ENCODE assay signal across 9 cellular contexts in the genomic region with DNA sequence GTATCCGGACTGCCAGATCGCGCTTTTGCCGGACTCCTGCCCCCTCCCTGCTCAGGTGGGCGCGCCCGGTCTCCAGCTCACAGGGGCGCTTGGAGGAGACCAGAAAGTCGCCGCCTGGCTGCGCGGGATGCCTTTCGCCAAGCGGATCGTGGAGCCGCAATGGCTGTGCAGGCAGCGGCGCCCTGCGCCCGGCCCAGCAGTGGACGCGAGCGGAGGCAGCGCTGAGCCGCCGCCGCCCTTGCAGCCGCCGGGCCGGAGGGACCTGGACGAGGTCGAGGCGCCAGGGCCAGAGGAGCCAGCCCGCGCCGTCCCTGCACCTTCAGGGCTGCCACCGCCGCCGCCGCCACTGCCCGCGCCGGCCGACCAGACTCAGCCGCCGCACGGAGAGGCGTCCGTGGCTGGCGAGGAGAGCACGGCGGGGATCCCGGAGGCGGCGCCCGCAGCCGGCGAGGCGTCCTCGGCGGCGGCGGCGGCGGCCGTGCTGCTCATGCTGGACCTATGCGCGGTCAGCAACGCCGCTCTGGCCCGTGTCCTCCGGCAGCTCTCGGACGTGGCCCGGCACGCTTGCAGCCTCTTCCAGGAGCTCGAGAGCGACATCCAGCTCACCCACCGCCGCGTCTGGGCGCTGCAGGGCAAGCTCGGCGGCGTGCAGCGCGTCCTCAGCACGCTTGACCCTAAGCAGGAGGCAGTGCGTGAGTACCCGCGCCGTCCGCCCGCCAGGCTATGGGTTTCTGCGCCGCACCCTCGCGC. TPM values are rescaled to one million over a fixed set of nuclear protein-coding genes. Genes with fewer than 3 reads are reported as not detected.
DNase-seq lines count a peak whose midpoint lies in the region; TF ChIP-seq lines count a peak whose summit lies in the region.
"Had no signal": no experiment of that assay in that cellular context is flagged by ENCODE, and none has a peak within 500 bp of the region (broad histone marks: within the 10 kb centered on the region; RNA-seq: fewer than 3 reads in every experiment).

No MANE protein-coding gene starts in this region.

- TF ChIP-seq CTCF in glutamatergic neuron (IDR thresholded peaks at IDR 0.05; ENCODE audit: partially characterized antibody, unreplicated experiment): no peak
- TF ChIP-seq CTCF in GM20000 (IDR thresholded peaks at IDR 0.05; ENCODE audit: extremely low read depth, missing control alignments): no peak

- in situ Hi-C loops in G401 (cut with HindIII; ENCODE audit: low sequenced_read_pairs): no loop called here

- peak overlapping the region; percentile 59 for H3K27ac ChIP-seq in rectal smooth muscle tissue (ENCODE audit: low read depth, low read length)

- H3K27me3 ChIP-seq in rectal smooth muscle tissue (ENCODE audit: control insufficient read depth, insufficient read depth, low read length): no peaks in the 10 kb centered on the region

- no peaks in the 10 kb centered on the region for H3K36me3 ChIP-seq in rectal smooth muscle tissue (ENCODE audit: control insufficient read depth, insufficient read depth, low read length)

- peaks cover 4% of the 10 kb centered on the region for H3K27me3 Mint-ChIP-seq in glutamatergic neuron (ENCODE audit: unreplicated experiment)

- H3K9me3 Mint-ChIP-seq in glutamatergic neuron (ENCODE audit: unreplicated experiment): peaks cover 5% of the 10 kb centered on the region

- no peaks in the 10 kb centered on the region for H3K4me1 ChIP-seq in rectal smooth muscle tissue (ENCODE audit: control insufficient read depth, insufficient read depth, low read length)

- no peak overlapping the region for H3K27ac Mint-ChIP-seq in glutamatergic neuron (ENCODE audit: unreplicated experiment)
- H3K27ac Mint-ChIP-seq: memory B cell had no signal

- peak overlapping the region; percentile 83 for H3K4me3 Mint-ChIP-seq in glutamatergic neuron (ENCODE audit: unreplicated experiment)
- H3K4me3 Mint-ChIP-seq: memory B cell had no signal

- no peak overlapping the region for H3K9ac ChIP-seq in rectal smooth muscle tissue (ENCODE audit: low read length)

- no peaks in the 10 kb centered on the region for H3K4me1 Mint-ChIP-seq in glutamatergic neuron (ENCODE audit: low read depth, unreplicated experiment)
- H3K4me1 Mint-ChIP-seq: memory B cell had no signal

- DNase-seq in G401 (ENCODE audit: low spot score) (peak; percentile 23), RPMI7951 (ENCODE audit: low read depth) (peak; percentile 41), glutamatergic neuron (peak; percentile 47), GM20000 (ENCODE audit: low spot score) (no peak), medulla oblongata (ENCODE audit: extremely low spot score) (no peak), NCI-H2029 treated with DMSO at 0.1 percent for 48 hours (lab: John Stamatoyannopoulos, UW) (no peak)
- DNase-seq in activated CD4-positive, alpha-beta T cell treated with anti-CD3 and anti-CD28 coated beads, Interleukin-2, amount 50 U/mL, for 48 hours: no peak

- peaks cover 7% of the 10 kb centered on the region for H3K36me3 Mint-ChIP-seq in glutamatergic neuron (ENCODE audit: unreplicated experiment)
- H3K36me3 Mint-ChIP-seq: memory B cell had no signal

- H3K4me3 ChIP-seq in rectal smooth muscle tissue (ENCODE audit: low read length): peak overlapping the region; percentile 74

RNA-seq across cellular contexts. Expression of gene NHS, which starts 0.8 kb away (rescaled TPM):
- not detected in 2 replicates for total RNA-seq in G401 (2014; rRNA removed; shearing (Covaris generic))
- 6.8 and 7.1 TPM in 2 replicates for total RNA-seq in RPMI7951 (2014; rRNA removed; shearing (Covaris generic))
- total RNA-seq in glutamatergic neuron (ENCODE audit: unreplicated experiment): 9.1 TPM

Comparison
In these comparisons a context has a peak if more than half of its experiments do, and no peak if none do; other contexts are left out.
1. DNase-seq: peak in G401 (single experiment), RPMI7951 (single experiment) and glutamatergic neuron (single experiment); none in GM20000 (single experiment), medulla oblongata (single experiment), NCI-H2029 treated with DMSO at 0.1 percent for 48 hours (single experiment) and activated CD4-positive, alpha-beta T cell treated with anti-CD3 and anti-CD28 coated beads, Interleukin-2, amount 50 U/mL, for 48 hours (0 of 2).